ENCODE assay signal across 1 cellular context in the genomic region with DNA sequence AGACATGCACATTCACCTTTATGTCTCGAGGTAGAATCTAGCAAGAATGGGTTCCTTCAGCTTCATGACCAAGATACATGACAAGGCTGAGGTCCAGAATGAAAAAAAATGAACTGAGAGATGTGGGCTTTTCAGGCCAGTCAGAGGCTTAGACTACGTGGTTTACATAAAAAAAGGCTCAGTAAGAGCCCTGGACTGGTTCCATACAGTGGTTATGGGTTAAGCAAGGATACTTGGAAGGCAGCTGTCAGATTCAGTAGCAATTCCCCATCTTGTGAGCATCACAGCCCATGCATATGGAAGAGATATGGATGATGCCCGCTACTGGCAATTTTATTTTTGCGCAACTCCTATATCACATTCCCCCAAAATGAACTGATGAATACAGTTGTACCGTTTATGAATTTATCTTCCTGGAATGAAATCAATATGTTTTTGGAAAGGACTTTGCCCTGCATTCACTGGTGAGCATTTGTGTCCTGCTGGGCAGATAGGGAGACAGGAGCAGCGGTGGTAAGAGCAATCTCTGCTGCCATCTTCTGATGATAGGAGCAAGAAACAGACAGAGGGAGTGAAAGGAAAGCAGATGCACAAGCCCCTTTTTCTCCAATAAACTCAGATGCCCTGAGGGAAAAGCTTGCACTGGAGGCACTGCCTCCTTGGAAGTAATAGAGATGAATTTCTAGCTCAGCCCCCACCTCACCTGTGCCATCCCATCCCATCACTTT.
TF ChIP-seq lines count a peak whose summit lies in the region.

No MANE protein-coding gene starts in this region.

TF ChIP-seq in GM23338, 12 proteins besides CTCF, POLR2A, EP300 and RAD21 (continued from another document):
- TF ChIP-seq, protein P1, sequence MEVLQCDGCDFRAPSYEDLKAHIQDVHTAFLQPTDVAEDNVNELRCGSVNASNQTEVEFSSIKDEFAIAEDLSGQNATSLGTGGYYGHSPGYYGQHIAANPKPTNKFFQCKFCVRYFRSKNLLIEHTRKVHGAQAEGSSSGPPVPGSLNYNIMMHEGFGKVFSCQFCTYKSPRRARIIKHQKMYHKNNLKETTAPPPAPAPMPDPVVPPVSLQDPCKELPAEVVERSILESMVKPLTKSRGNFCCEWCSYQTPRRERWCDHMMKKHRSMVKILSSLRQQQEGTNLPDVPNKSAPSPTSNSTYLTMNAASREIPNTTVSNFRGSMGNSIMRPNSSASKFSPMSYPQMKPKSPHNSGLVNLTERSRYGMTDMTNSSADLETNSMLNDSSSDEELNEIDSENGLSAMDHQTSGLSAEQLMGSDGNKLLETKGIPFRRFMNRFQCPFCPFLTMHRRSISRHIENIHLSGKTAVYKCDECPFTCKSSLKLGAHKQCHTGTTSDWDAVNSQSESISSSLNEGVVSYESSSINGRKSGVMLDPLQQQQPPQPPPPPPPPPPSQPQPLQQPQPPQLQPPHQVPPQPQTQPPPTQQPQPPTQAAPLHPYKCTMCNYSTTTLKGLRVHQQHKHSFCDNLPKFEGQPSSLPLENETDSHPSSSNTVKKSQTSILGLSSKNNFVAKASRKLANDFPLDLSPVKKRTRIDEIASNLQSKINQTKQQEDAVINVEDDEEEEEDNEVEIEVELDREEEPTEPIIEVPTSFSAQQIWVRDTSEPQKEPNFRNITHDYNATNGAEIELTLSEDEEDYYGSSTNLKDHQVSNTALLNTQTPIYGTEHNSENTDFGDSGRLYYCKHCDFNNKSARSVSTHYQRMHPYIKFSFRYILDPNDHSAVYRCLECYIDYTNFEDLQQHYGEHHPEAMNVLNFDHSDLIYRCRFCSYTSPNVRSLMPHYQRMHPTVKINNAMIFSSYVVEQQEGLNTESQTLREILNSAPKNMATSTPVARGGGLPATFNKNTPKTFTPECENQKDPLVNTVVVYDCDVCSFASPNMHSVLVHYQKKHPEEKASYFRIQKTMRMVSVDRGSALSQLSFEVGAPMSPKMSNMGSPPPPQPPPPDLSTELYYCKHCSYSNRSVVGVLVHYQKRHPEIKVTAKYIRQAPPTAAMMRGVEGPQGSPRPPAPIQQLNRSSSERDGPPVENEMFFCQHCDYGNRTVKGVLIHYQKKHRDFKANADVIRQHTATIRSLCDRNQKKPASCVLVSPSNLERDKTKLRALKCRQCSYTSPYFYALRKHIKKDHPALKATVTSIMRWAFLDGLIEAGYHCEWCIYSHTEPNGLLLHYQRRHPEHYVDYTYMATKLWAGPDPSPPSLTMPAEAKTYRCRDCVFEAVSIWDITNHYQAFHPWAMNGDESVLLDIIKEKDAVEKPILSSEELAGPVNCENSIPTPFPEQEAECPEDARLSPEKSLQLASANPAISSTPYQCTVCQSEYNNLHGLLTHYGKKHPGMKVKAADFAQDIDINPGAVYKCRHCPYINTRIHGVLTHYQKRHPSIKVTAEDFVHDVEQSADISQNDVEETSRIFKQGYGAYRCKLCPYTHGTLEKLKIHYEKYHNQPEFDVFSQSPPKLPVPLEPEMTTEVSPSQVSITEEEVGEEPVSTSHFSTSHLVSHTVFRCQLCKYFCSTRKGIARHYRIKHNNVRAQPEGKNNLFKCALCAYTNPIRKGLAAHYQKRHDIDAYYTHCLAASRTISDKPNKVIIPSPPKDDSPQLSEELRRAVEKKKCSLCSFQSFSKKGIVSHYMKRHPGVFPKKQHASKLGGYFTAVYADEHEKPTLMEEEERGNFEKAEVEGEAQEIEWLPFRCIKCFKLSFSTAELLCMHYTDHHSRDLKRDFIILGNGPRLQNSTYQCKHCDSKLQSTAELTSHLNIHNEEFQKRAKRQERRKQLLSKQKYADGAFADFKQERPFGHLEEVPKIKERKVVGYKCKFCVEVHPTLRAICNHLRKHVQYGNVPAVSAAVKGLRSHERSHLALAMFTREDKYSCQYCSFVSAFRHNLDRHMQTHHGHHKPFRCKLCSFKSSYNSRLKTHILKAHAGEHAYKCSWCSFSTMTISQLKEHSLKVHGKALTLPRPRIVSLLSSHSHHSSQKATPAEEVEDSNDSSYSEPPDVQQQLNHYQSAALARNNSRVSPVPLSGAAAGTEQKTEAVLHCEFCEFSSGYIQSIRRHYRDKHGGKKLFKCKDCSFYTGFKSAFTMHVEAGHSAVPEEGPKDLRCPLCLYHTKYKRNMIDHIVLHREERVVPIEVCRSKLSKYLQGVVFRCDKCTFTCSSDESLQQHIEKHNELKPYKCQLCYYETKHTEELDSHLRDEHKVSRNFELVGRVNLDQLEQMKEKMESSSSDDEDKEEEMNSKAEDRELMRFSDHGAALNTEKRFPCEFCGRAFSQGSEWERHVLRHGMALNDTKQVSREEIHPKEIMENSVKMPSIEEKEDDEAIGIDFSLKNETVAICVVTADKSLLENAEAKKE (CRISPR knock-in tag; IDR thresholded peaks at IDR 0.05) = no peak
- TF ChIP-seq ZNF114 (CRISPR knock-in tag; IDR thresholded peaks at IDR 0.05) (no peak), POLR2AphosphoS5 (IDR thresholded peaks at IDR 0.05; ENCODE audit: low read depth) (no peak), CREB1 (CRISPR knock-in tag; IDR thresholded peaks at IDR 0.05; ENCODE audit: low read depth) (no peak), ZNF331 (CRISPR knock-in tag; IDR thresholded peaks at IDR 0.05; ENCODE audit: low read depth) (no peak)
